Comparison of ENCODE assay signal across 1 cellular context in the genomic region with DNA sequence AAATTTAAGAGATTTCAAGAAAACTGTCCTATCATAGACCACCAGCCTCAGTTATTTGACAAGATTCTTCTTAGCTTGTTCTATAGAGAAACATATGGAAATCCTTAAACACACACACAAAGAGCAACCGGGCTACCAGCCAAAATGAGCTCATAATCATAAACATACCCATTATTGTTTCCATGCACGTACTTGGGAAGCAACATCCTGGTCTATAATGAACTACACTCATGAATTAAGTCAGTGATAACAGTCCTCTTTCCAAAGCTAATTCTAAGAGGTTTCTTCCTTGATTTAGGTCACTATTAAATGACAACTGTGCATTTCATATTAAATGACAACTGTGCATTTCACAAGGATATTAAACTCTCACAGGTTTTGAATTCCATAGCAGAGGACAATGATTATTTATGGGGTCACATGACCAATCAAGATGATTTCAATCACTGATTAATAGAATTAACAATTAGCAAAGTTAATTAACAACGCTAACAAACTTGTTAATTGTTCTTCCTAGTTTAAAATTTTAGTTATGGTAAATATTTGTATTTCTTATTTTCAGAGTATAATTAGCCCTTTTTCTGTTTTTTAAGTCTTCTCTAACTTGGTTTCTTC.
A peak's percentile ranks its signal among the peaks of the same experiment; 100 is the strongest.
TF ChIP-seq lines count a peak whose summit lies in the region.

No MANE protein-coding gene starts in this region.

TF ChIP-seq in SK-N-SH, 30 proteins besides CTCF, POLR2A, EP300 and RAD21 (continued from another document):
- TF ChIP-seq, protein P1, sequence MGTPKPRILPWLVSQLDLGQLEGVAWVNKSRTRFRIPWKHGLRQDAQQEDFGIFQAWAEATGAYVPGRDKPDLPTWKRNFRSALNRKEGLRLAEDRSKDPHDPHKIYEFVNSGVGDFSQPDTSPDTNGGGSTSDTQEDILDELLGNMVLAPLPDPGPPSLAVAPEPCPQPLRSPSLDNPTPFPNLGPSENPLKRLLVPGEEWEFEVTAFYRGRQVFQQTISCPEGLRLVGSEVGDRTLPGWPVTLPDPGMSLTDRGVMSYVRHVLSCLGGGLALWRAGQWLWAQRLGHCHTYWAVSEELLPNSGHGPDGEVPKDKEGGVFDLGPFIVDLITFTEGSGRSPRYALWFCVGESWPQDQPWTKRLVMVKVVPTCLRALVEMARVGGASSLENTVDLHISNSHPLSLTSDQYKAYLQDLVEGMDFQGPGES (IDR thresholded peaks at IDR 0.05; ENCODE audit: low read depth, low read length) = no peak
- peak; percentile 75 for TF ChIP-seq GATA2 (CRISPR knock-in tag; IDR thresholded peaks at IDR 0.05)
